9 cellular contexts compared by ENCODE assay signal in the genomic region with DNA sequence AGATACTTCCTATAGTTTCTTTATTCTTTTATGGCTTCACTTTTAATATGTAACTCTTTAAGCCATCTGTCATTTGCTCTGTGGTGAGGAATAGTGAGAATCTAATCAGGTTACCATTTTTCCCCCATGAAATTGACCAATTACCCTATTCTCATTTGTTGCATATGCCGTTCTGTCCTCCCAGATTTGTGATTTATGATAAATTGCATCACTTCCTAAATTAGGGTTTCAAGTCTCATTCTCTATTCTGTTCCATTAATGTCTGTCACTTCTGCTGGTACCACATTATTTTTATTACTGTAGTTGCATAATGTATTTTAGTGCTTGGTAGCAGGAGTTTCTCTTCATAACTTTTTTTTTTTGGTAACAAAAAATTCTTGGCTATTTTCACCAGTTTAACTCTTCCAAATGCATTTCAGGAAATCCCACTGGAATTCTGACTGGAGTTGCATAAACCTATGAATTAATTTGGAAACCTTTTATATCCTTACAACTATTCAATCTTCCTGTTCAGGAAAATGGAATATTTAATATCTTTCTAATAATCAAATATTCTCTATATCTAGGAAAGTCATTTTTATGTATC. TPM values are rescaled to one million over a fixed set of nuclear protein-coding genes. Genes with fewer than 3 reads are reported as not detected.
DNase-seq lines count a peak whose midpoint lies in the region; ATAC-seq, FAIRE-seq and TF ChIP-seq lines count a peak whose summit lies in the region.
"Had no signal": no experiment of that assay in that cellular context is flagged by ENCODE, and none has a peak within 500 bp of the region (broad histone marks: within the 10 kb centered on the region; RNA-seq: fewer than 3 reads in every experiment).

No MANE protein-coding gene starts in this region.

- peak overlapping the region; percentile 69 for H3K4me3 Mint-ChIP-seq in activated T-helper 17 cell treated with anti-CD3 and anti-CD28 coated beads, Interleukin-2, amount 50 U/mL, for 72 hours
- H3K4me3 Mint-ChIP-seq in neural progenitor cell = no peak overlapping the region
- H3K4me3 Mint-ChIP-seq: nephron progenitor cell had no signal

- H3K9ac ChIP-seq in HUES48 (ENCODE audit: low read depth, low read length) = no peak overlapping the region
- no peak overlapping the region for H3K9ac ChIP-seq in neural progenitor cell

- H3K4me3 ChIP-seq in HUES48 (ENCODE audit: low read depth, low read length) (no peak overlapping the region), mesodermal cell (ENCODE audit: extremely low read depth, insufficient read depth, low read length, poor library complexity, severe bottlenecking) (no peak overlapping the region), neural progenitor cell (no peak overlapping the region), small intestine (ENCODE audit: low read depth in 1 of 2, low read length in 2 of 2) (no peak overlapping the region)

- FAIRE-seq in small intestine (lab: Jason Lieb, UNC) = no peak

- peaks cover 83% of the 10 kb centered on the region for H3K36me3 Mint-ChIP-seq in activated T-helper 17 cell treated with anti-CD3 and anti-CD28 coated beads, Interleukin-2, amount 50 U/mL, for 72 hours (ENCODE audit: low read depth)
- peaks cover 13% of the 10 kb centered on the region for H3K36me3 Mint-ChIP-seq in neural progenitor cell

- H3K79me2 ChIP-seq in neural progenitor cell (ENCODE audit: low read depth) = no peaks in the 10 kb centered on the region

- H4K20me1 ChIP-seq in neural progenitor cell (ENCODE audit: low read depth) = no peaks in the 10 kb centered on the region

- H3K36me3 ChIP-seq in HUES48 (ENCODE audit: control insufficient read depth, insufficient read depth, low read length) (no peaks in the 10 kb centered on the region), mesodermal cell (ENCODE audit: control insufficient read depth, insufficient read depth, low read length) (peaks cover 13% of the 10 kb centered on the region), neural progenitor cell (no peaks in the 10 kb centered on the region), small intestine (ENCODE audit: control insufficient read depth in 2 of 2, insufficient read depth in 2 of 2, low read length in 2 of 2) (no peaks in the 10 kb centered on the region)

- H3K9me3 ChIP-seq in HUES48 (ENCODE audit: control insufficient read depth, insufficient read depth, low read length) (no peaks in the 10 kb centered on the region), mesodermal cell (ENCODE audit: control insufficient read depth, low read length) (no peaks in the 10 kb centered on the region), neural progenitor cell (ENCODE audit: low read depth) (no peaks in the 10 kb centered on the region), small intestine (ENCODE audit: control insufficient read depth, low read depth) (no peaks in the 10 kb centered on the region)

- peaks cover 57% of the 10 kb centered on the region for H3K4me1 Mint-ChIP-seq in activated T-helper 17 cell treated with anti-CD3 and anti-CD28 coated beads, Interleukin-2, amount 50 U/mL, for 72 hours
- H3K4me1 Mint-ChIP-seq in neural progenitor cell = peaks cover 27% of the 10 kb centered on the region

- peaks cover 25% of the 10 kb centered on the region for H3K4me1 ChIP-seq in HUES48 (ENCODE audit: control insufficient read depth, insufficient read depth, low read length)
- H3K4me1 ChIP-seq in mesodermal cell (ENCODE audit: control insufficient read depth, insufficient read depth, low read length, poor library complexity, severe bottlenecking) = peaks cover 33% of the 10 kb centered on the region
- no peaks in the 10 kb centered on the region for H3K4me1 ChIP-seq in neural progenitor cell
- H3K4me1 ChIP-seq in small intestine (ENCODE audit: control insufficient read depth in 2 of 2, insufficient read depth in 1 of 2, low read depth in 1 of 2, low read length in 1 of 2) = peaks cover 7 to 14% of the 10 kb centered on the region in 2 donors

- H3F3A ChIP-seq in neural progenitor cell (ENCODE audit: low read depth) = no peaks in the 10 kb centered on the region

- no peak for ATAC-seq in activated T-helper 17 cell treated with anti-CD3 and anti-CD28 coated beads, Interleukin-2, amount 50 U/mL, for 72 hours (replicated peaks)

- no CpG with 5 or more reads among the region's 1 CpG for WGBS in mesodermal cell (ENCODE audit: insufficient coverage in 2 of 2), 2 experiments
- WGBS in small intestine, 3 donors = 34 to 42% (median 37%) methylated on average over 1 of the region's 1 CpG

- H3K27me3 ChIP-seq in HUES48 (ENCODE audit: control insufficient read depth, insufficient read depth, low read length) = no peaks in the 10 kb centered on the region
- H3K27me3 ChIP-seq in neural progenitor cell = no peaks in the 10 kb centered on the region
- H3K27me3 ChIP-seq in small intestine (ENCODE audit: control insufficient read depth in 2 of 2, insufficient read depth in 2 of 2, low read length in 2 of 2) = no peaks in the 10 kb centered on the region

- no peak overlapping the region for H2AFZ ChIP-seq in neural progenitor cell (replicated peaks)

- H3K27ac ChIP-seq in HUES48 (ENCODE audit: low read depth, low read length) (peak overlapping the region; percentile 77), mesodermal cell (ENCODE audit: low read depth, low read length, severe bottlenecking) (peak overlapping the region; percentile 94), neural progenitor cell (no peak overlapping the region), small intestine (ENCODE audit: low read depth in 1 of 2, low read length in 1 of 2) (no peak overlapping the region)

- no peaks in the 10 kb centered on the region for H3K27me3 Mint-ChIP-seq in activated T-helper 17 cell treated with anti-CD3 and anti-CD28 coated beads, Interleukin-2, amount 50 U/mL, for 72 hours
- H3K27me3 Mint-ChIP-seq in neural progenitor cell (ENCODE audit: insufficient read depth, low read depth) = peaks cover 2% of the 10 kb centered on the region

- peak; percentile 64 for DNase-seq in CD1c-positive myeloid dendritic cell (ENCODE audit: extremely low spot score)
- DNase-seq in neural progenitor cell (ENCODE audit: low spot score) = no peak
- DNase-seq in effector CD4-positive, alpha-beta T cell = no peak
- DNase-seq in NCI-H1417 treated with DMSO at 0.1 percent for 48 hours (lab: John Stamatoyannopoulos, UW) = no peak
- DNase-seq in small intestine = no peak
- DNase-seq: nephron progenitor cell had no signal

- no peaks in the 10 kb centered on the region for H3K9me3 Mint-ChIP-seq in activated T-helper 17 cell treated with anti-CD3 and anti-CD28 coated beads, Interleukin-2, amount 50 U/mL, for 72 hours
- no peaks in the 10 kb centered on the region for H3K9me3 Mint-ChIP-seq in neural progenitor cell

- H3K4me2 ChIP-seq in neural progenitor cell = no peak overlapping the region

- no peak for TF ChIP-seq CTCF in neural progenitor cell (IDR thresholded peaks at IDR 0.05)

- H3K27ac Mint-ChIP-seq in activated T-helper 17 cell treated with anti-CD3 and anti-CD28 coated beads, Interleukin-2, amount 50 U/mL, for 72 hours = peak overlapping the region; percentile 95
- H3K27ac Mint-ChIP-seq in neural progenitor cell = no peak overlapping the region

RNA-seq across cellular contexts. Expression of gene FAM133B, which starts 44.0 kb away (rescaled TPM):
- total RNA-seq in activated T-helper 17 cell treated with anti-CD3 and anti-CD28 coated beads, Interleukin-2, amount 50 U/mL, for 72 hours = 10 to 100 TPM; 27.9 to 31.4 TPM
- 20.7 TPM for polyA plus RNA-seq in mesodermal cell (2013, experiment 1 of 2)
- 22.6 TPM for polyA plus RNA-seq in mesodermal cell (2013, experiment 2 of 2)
- total RNA-seq in neural progenitor cell (ENCODE audit: low replicate concordance) = 47.5 and 69.9 TPM in 2 replicates
- polyA plus RNA-seq in small intestine = 10 to 100 TPM; 14.2 to 25.4 (median 23.7) TPM

Comparison
In these comparisons a context has a peak if more than half of its experiments do, and no peak if none do; other contexts are left out.
1. H3K27ac ChIP-seq: peak in HUES48 (single experiment) and mesodermal cell (single experiment); none in neural progenitor cell (single experiment) and small intestine (0 of 2).